13 cellular contexts compared by ENCODE assay signal in genomic region chr14:100536721-100537700, GRCh38. TPM values are rescaled to one million over a fixed set of nuclear protein-coding genes. Genes with fewer than 3 reads are reported as not detected.
DNase-seq lines count a peak whose midpoint lies in the region; ATAC-seq, FAIRE-seq and TF ChIP-seq lines count a peak whose summit lies in the region.
"Had no signal": no experiment of that assay in that cellular context is flagged by ENCODE, and none has a peak within 500 bp of the region (broad histone marks: within the 10 kb centered on the region; RNA-seq: fewer than 3 reads in every experiment).

No MANE protein-coding gene starts in this region.

- intact Hi-C loops in cardiac septum (cut with DNase I), result no loop called here
- intact Hi-C loops in sciatic nerve (cut with DNase I), result loop anchor here (10.0 kb wide), 2 partner anchors 108 to 1912 kb away; no protein-coding TSS in a partner anchor

- no peak for FAIRE-seq in GM12892 (lab: Jason Lieb, UNC)
- FAIRE-seq in H54 (lab: Jason Lieb, UNC), result no peak
- FAIRE-seq: bronchial epithelial cell had no signal

- DNase-seq in GM12892 (ENCODE audit: insufficient read length) (peak; percentile 13), cardiac septum (ENCODE audit: low spot score) (peak; percentile 57), sciatic nerve (ENCODE audit: low spot score) (peak; percentile 56), H54 (ENCODE audit: insufficient read length, low spot score) (no peak)
- DNase-seq in activated CD8-positive, alpha-beta memory T cell treated with anti-CD3 and anti-CD28 coated beads, Interleukin-2, amount 50 U/mL, for 4 hours, result peak; percentile 6
- DNase-seq: esophagus squamous epithelium, KBM-7, natural killer cell, NCI-H2029 had no signal

- TF ChIP-seq POLR2A in GM12892 (IDR thresholded peaks at IDR 0.05; ENCODE audit: low read depth, low read length) (no peak), H54 (IDR thresholded peaks at IDR 0.05; ENCODE audit: low read depth, low read length) (no peak)

- ATAC-seq in sciatic nerve (peak; percentile 35), GM18868 (IDR thresholded peaks at IDR 0.05; ENCODE audit: unreplicated experiment) (no peak), GM21526 (IDR thresholded peaks at IDR 0.05; ENCODE audit: low FRiP score, unreplicated experiment) (no peak)
- ATAC-seq: HCT116, natural killer cell had no signal

RNA-seq across cellular contexts. Expression of gene BEGAIN, which starts 50.2 kb away (rescaled TPM):
- not detected for polyA plus RNA-seq in GM12892 (2012; ENCODE audit: missing spikeins)
- total RNA-seq in cardiac septum (1.2 TPM), sciatic nerve (12.3 TPM)
